ENCODE assay signal across 10 cellular contexts in genomic region chr11:61794579-61794978, GRCh38. TPM values are rescaled to one million over a fixed set of nuclear protein-coding genes. Genes with fewer than 3 reads are reported as not detected.
DNase-seq lines count a peak whose midpoint lies in the region; ATAC-seq and TF ChIP-seq lines count a peak whose summit lies in the region.
"Had no signal": no experiment of that assay in that cellular context is flagged by ENCODE, and none has a peak within 500 bp of the region (broad histone marks: within the 10 kb centered on the region; RNA-seq: fewer than 3 reads in every experiment).

No MANE protein-coding gene starts in this region.

- H3K27ac Mint-ChIP-seq in endothelial cell (ENCODE audit: unreplicated experiment): peak overlapping the region; percentile 40

- ATAC-seq in Right ventricle myocardium inferior: no peak
- ATAC-seq: T-helper 17 cell had no signal

- intact Hi-C loops in Right ventricle myocardium inferior (cut with DNase I): no loop called here

- H3K9me3 Mint-ChIP-seq in endothelial cell (ENCODE audit: unreplicated experiment): no peaks in the 10 kb centered on the region

- H3K4me3 ChIP-seq in GM06990 (replicated peaks; ENCODE audit: low read depth, low read length) (0 out of 2 replicates have a peak overlapping the region, but pooled peaks have one; percentile 4), MG63 (peak overlapping the region; percentile 76; the same call in 1 of the 2 replicates)
- H3K4me3 ChIP-seq: testis had no signal

- no peak overlapping the region for H3K4me3 Mint-ChIP-seq in endothelial cell (ENCODE audit: unreplicated experiment)
- H3K4me3 Mint-ChIP-seq: T-helper 17 cell had no signal

- TF ChIP-seq CTCF in GM06990 (IDR thresholded peaks at IDR 0.05; ENCODE audit: insufficient read depth, low read length, poor library complexity, severe bottlenecking) (no peak), endothelial cell (IDR thresholded peaks at IDR 0.05; ENCODE audit: unreplicated experiment) (no peak)

- H3K36me3 ChIP-seq in GM06990 (ENCODE audit: control insufficient read depth, insufficient read depth, low read length): peaks cover 15% of the 10 kb centered on the region
- peaks cover 67% of the 10 kb centered on the region for H3K36me3 ChIP-seq in MG63

- peaks cover 7% of the 10 kb centered on the region for H3K36me3 Mint-ChIP-seq in endothelial cell (ENCODE audit: low read depth, unreplicated experiment)

- H3K4me1 Mint-ChIP-seq in endothelial cell (ENCODE audit: unreplicated experiment): peaks cover 19% of the 10 kb centered on the region

- DNase-seq in GM06990 (ENCODE audit: extremely low read depth, insufficient read length) (no peak), MG63 (no peak), endothelial cell (ENCODE audit: low spot score) (no peak), Right ventricle myocardium inferior (ENCODE audit: missing footprints) (no peak), HPDE6-E6E7 (ENCODE audit: extremely low spot score) (no peak)
- DNase-seq: amygdala, COR-L47, foreskin melanocyte, T-helper 17 cell, testis had no signal

- no peaks in the 10 kb centered on the region for H3K9me3 ChIP-seq in MG63
- H3K9me3 ChIP-seq: testis had no signal

- peaks cover 27% of the 10 kb centered on the region for H3K27me3 Mint-ChIP-seq in endothelial cell (ENCODE audit: unreplicated experiment)
- H3K27me3 Mint-ChIP-seq: T-helper 17 cell had no signal

- H3K27me3 ChIP-seq in GM06990 (replicated peaks; ENCODE audit: control insufficient read depth, insufficient read depth, low read length) (no peaks in the 10 kb centered on the region), MG63 (no peaks in the 10 kb centered on the region)
- H3K27me3 ChIP-seq: testis had no signal

RNA-seq across cellular contexts. Expression of gene FEN1, which starts 1.9 kb away (rescaled TPM):
- 80.9 and 85.7 TPM in 2 replicates for total RNA-seq in MG63 (2014; rRNA removed; shearing (Covaris generic); ENCODE audit: low replicate concordance)
- total RNA-seq in endothelial cell (ENCODE audit: unreplicated experiment): 22.0 TPM
- total RNA-seq in Right ventricle myocardium inferior: 7.0 TPM

RNA-seq across cellular contexts. Expression of gene TMEM258, which starts 2.2 kb away (rescaled TPM):
- total RNA-seq in MG63 (2014; rRNA removed; shearing (Covaris generic); ENCODE audit: low replicate concordance): 61.8 and 88.7 TPM in 2 replicates
- total RNA-seq in endothelial cell (ENCODE audit: unreplicated experiment): 125 TPM
- total RNA-seq in Right ventricle myocardium inferior: 130 TPM

RNA-seq across cellular contexts. Expression of gene FADS1, which starts 22.2 kb away (rescaled TPM):
- total RNA-seq in MG63 (2014; rRNA removed; shearing (Covaris generic); ENCODE audit: low replicate concordance): 25.4 and 28.3 TPM in 2 replicates
- 102 TPM for total RNA-seq in endothelial cell (ENCODE audit: unreplicated experiment)
- 25.7 TPM for total RNA-seq in Right ventricle myocardium inferior

RNA-seq across cellular contexts. Expression of gene FADS2, which starts 33.5 kb away (rescaled TPM):
- 8.1 and 22.6 TPM in 2 replicates for total RNA-seq in MG63 (2014; rRNA removed; shearing (Covaris generic); ENCODE audit: low replicate concordance)
- total RNA-seq in endothelial cell (ENCODE audit: unreplicated experiment) (682 TPM), Right ventricle myocardium inferior (35.7 TPM)

RNA-seq across cellular contexts. Expression of gene MYRF, which starts 42.1 kb away (rescaled TPM):
- 0.23 and 1.9 TPM in 2 replicates for total RNA-seq in MG63 (2014; rRNA removed; shearing (Covaris generic); ENCODE audit: low replicate concordance)
- total RNA-seq in endothelial cell (ENCODE audit: unreplicated experiment): 1.5 TPM
- 0.30 TPM for total RNA-seq in Right ventricle myocardium inferior
